8 cellular contexts compared by ENCODE assay signal in the genomic region with DNA sequence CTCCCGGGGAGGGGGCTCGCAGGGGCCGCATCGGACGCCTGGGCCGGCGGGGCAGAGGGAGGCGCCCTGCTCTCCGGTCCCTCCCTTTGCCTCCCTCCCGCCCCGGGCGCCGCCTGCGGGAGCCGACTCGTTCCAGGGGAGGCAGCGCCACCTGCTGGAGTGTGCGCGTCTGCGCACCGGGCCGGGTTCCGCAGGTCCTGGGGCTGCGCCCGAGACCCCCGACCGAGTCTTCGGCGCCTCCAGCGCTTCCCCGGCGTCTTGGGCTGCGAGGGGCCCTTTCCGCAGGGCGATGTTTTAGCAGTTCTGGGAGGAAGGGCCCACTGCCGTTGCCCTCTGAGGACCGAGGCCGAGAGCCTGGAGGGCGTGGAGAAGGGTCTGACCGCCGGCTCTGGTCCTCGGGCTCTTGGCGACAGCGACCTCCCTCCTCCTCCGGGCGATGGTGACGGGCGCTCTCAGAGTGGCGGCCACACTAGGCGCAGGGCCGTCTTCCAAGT.
DNase-seq lines count a peak whose midpoint lies in the region; TF ChIP-seq lines count a peak whose summit lies in the region.

No MANE protein-coding gene starts in this region.

- no peak overlapping the region for H3K27ac ChIP-seq in HUES64 (ENCODE audit: low read depth, low read length)
- H3K27ac ChIP-seq in OCI-LY7 (ENCODE audit: low read depth, low read length, poor library complexity, severe bottlenecking), result no peak overlapping the region

- no TSS peak for BruUV-seq in OCI-LY7 (replicated peaks; lab: Mats Ljungman, UMichigan)

- TF ChIP-seq CTCF in OCI-LY7 (conservative IDR thresholded peaks at IDR 0.05; ENCODE audit: low read length) (peak; percentile 94), epithelial cell of esophagus (IDR thresholded peaks at IDR 0.05; ENCODE audit: insufficient read depth, low read depth, low read length, missing control alignments) (peak; percentile 63)

- no peaks in the 10 kb centered on the region for H3K9me3 ChIP-seq in HUES64 (ENCODE audit: insufficient read depth, low read depth, low read length)
- no peaks in the 10 kb centered on the region for H3K9me3 ChIP-seq in OCI-LY7 (ENCODE audit: low read length)
- H3K9me3 ChIP-seq in mononuclear cell (ENCODE audit: low read depth, low read length), result no peaks in the 10 kb centered on the region

- DNase-seq in NCI-H524 (lab: John Stamatoyannopoulos, UW), result peak; percentile 82 to 92
- no peak for DNase-seq in NCI-H524 treated with DMSO at 0.1 percent for 48 hours (lab: John Stamatoyannopoulos, UW)
- DNase-seq in OCI-LY7 (ENCODE audit: low spot score), result peak; percentile 91
- DNase-seq in activated CD8-positive, alpha-beta memory T cell treated with anti-CD3 and anti-CD28 coated beads, Interleukin-2, amount 50 U/mL, for 48 hours, result peak; percentile 98
- peak; percentile 57 for DNase-seq in epithelial cell of esophagus (ENCODE audit: low read depth)
- DNase-seq in stimulated activated CD8-positive, alpha-beta memory T cell treated with anti-CD3 and anti-CD28 coated beads, Interleukin-15, amount 100 ng/mL, for 48 hours (ENCODE audit: low read depth in 2 of 2), result peak; percentile 67 to 72

- peak overlapping the region; percentile 74 for H3K4me3 ChIP-seq in HUES64 (ENCODE audit: low read length)
- peak overlapping the region; percentile 61 for H3K4me3 ChIP-seq in OCI-LY7 (ENCODE audit: low read depth, low read length, poor library complexity, severe bottlenecking)
- H3K4me3 ChIP-seq in epithelial cell of esophagus (ENCODE audit: low read length), result peak overlapping the region; percentile 43
- peak overlapping the region; percentile 15 for H3K4me3 ChIP-seq in mononuclear cell (ENCODE audit: low read length)

- peak overlapping the region; percentile 67 for H3K9ac ChIP-seq in HUES64 (ENCODE audit: low read depth, low read length)

- no peaks in the 10 kb centered on the region for H4K20me1 ChIP-seq in OCI-LY7 (ENCODE audit: insufficient read depth, low read length)

- H3K27me3 ChIP-seq in HUES64 (ENCODE audit: insufficient read depth, low read length) (peaks cover 17% of the 10 kb centered on the region), mononuclear cell (ENCODE audit: insufficient read depth, low read length) (no peaks in the 10 kb centered on the region)

- H3K36me3 ChIP-seq in HUES64 (ENCODE audit: insufficient read depth, low read length) (no peaks in the 10 kb centered on the region), OCI-LY7 (ENCODE audit: insufficient read depth, low read length) (no peaks in the 10 kb centered on the region)

- CTCF ChIA-PET in OCI-LY7 (lab: Charles Lee; ENCODE audit: unreplicated experiment), result no interaction called here

- no peaks in the 10 kb centered on the region for H3K9me2 ChIP-seq in OCI-LY7 (ENCODE audit: insufficient read depth, low read length)

- WGBS in HUES64, result 2% methylated on average over 50 of the region's 51 CpGs

- no peaks in the 10 kb centered on the region for H3K79me2 ChIP-seq in OCI-LY7 (ENCODE audit: insufficient read depth, low read depth, low read length)

- H2AFZ ChIP-seq in OCI-LY7 (ENCODE audit: low read length), result peak overlapping the region; percentile 50; the same call in 1 of the 2 replicates

- H3K4me2 ChIP-seq in OCI-LY7 (ENCODE audit: low read length), result peak overlapping the region; percentile 76

- intact Hi-C loops in OCI-LY7 (cut with micrococcal nuclease; ENCODE audit: unreplicated experiment), result loop anchor here (1.0 to 2.0 kb wide), 5 partner anchors 35 to 236 kb away; no protein-coding TSS in a partner anchor

- no peaks in the 10 kb centered on the region for H3K4me1 ChIP-seq in HUES64 (ENCODE audit: insufficient read depth, low read length)
- peaks cover 14% of the 10 kb centered on the region for H3K4me1 ChIP-seq in OCI-LY7 (ENCODE audit: insufficient read depth, low read length, poor library complexity, severe bottlenecking)
- peaks cover 11% of the 10 kb centered on the region for H3K4me1 ChIP-seq in mononuclear cell (ENCODE audit: insufficient read depth, low read length)

- POLR2A ChIA-PET in OCI-LY7 (lab: Charles Lee), result no interaction called here

Comparison
In these comparisons a context has a peak if more than half of its experiments do, and no peak if none do; other contexts are left out.
1. H3K4me3 ChIP-seq: peak in every context shown above with its lines; median percentile 74 in HUES64; 61 in OCI-LY7; 43 in epithelial cell of esophagus; 15 in mononuclear cell.